In genomic region chr10:48772059-48772458, GRCh38 we compare ENCODE assay signal across 30 cellular contexts.
DNase-seq lines count a peak whose midpoint lies in the region; ATAC-seq, FAIRE-seq and TF ChIP-seq lines count a peak whose summit lies in the region.
"Had no signal": no experiment of that assay in that cellular context is flagged by ENCODE, and none has a peak within 500 bp of the region (broad histone marks: within the 10 kb centered on the region; RNA-seq: fewer than 3 reads in every experiment).

No MANE protein-coding gene starts in this region.

- no peak overlapping the region for H2AFZ ChIP-seq in H9 (ENCODE audit: low read length)
- H2AFZ ChIP-seq in H1 (ENCODE audit: low read length): no peak overlapping the region

- H3K23me2 ChIP-seq in H9 (ENCODE audit: insufficient read length, low read depth, low read length, poor library complexity, severe bottlenecking) (no peaks in the 10 kb centered on the region), H1 (ENCODE audit: low read depth, low read length) (no peaks in the 10 kb centered on the region)

- POLR2A ChIA-PET in H1 (lab: Charles Lee; ENCODE audit: partially characterized antibody): no interaction called here
- POLR2A ChIA-PET in HEK293T (lab: Yijun Ruan, JAX): no interaction called here

- H2BK12ac ChIP-seq in H9 (ENCODE audit: insufficient read length, low read depth, low read length) (no peak overlapping the region), H1 (ENCODE audit: low read depth, low read length) (peak overlapping the region; percentile 50; the same call in 1 of the 2 replicates)

- no peak overlapping the region for H3K9ac ChIP-seq in H9 (ENCODE audit: extremely low read depth, insufficient read length, low read length)
- no peak overlapping the region for H3K9ac ChIP-seq in H1 (replicated peaks in 1 of 4; ENCODE audit: extremely low read depth in 1 of 4, low read depth in 3 of 4, low read length in 3 of 4)
- H3K9ac ChIP-seq: BLaER1 had no signal

- H2BK15ac ChIP-seq in H9 (ENCODE audit: low read depth, low read length): no peak overlapping the region
- peak overlapping the region; percentile 98; the same call in 1 of the 2 replicates for H2BK15ac ChIP-seq in H1 (ENCODE audit: low read length)

- no CpG with 5 or more reads among the region's 10 CpGs for WGBS in H9 (ENCODE audit: extremely low coverage, insufficient read length, low lambda C conversion rate)
- WGBS in H1 (ENCODE audit: extremely low coverage in 1 of 2, insufficient coverage in 1 of 2, insufficient read length in 1 of 2, insufficient replicate concordance in 2 of 2, low coverage in 1 of 2, low lambda C conversion rate in 2 of 2, missing lambda C conversion rate in 1 of 2), 2 experiments: 85% methylated on average over 10 of the region's 10 CpGs; no CpG with 5 or more reads in 1 of the 2 experiments

- no peak for DNase-seq in CD14-positive monocyte (ENCODE audit: low spot score)
- no peak for DNase-seq in H9
- no peak for DNase-seq in H1 (ENCODE audit: low read depth in 1 of 2, low spot score in 2 of 2)
- no peak for DNase-seq in HEK293T (ENCODE audit: extremely low spot score)
- DNase-seq in kidney glomerular epithelial cell (lab: John Stamatoyannopoulos, UW): no peak
- DNase-seq: Caco-2; CD4-positive, alpha-beta T cell; DMS 273 treated with DMSO at 0.1 percent for 48 hours; DMS79; EL; GF-D8; KG1; MG63; NCI-H1048; NCI-H1417; NCI-H1694; NCI-H2029 treated with DMSO at 0.1 percent for 48 hours; NCI-H510A; NCI-H69; SHP77 had no signal

- H4K5ac ChIP-seq in H9 (ENCODE audit: insufficient read length, low read depth, low read length): no peak overlapping the region
- H4K5ac ChIP-seq in H1 (ENCODE audit: insufficient read length, low read depth, low read length): no peak overlapping the region

- TF ChIP-seq RAD21 in H1 (IDR thresholded peaks at IDR 0.05 in 1 of 2, conservative IDR thresholded peaks at IDR 0.05 in 1 of 2; ENCODE audit: low read depth in 2 of 2, low read length in 2 of 2): no peak

- H3K9me3 ChIP-seq in H9 (ENCODE audit: control insufficient read depth, low read depth, low read length): no peaks in the 10 kb centered on the region
- H3K9me3 ChIP-seq in H1 (ENCODE audit: insufficient read depth in 2 of 2, low read depth in 1 of 2, low read length in 1 of 2): no peaks in the 10 kb centered on the region
- no peaks in the 10 kb centered on the region for H3K9me3 ChIP-seq in neutrophil
- H3K9me3 ChIP-seq: BLaER1, Caco-2, MG63 had no signal

- H2BK20ac ChIP-seq in H9 (ENCODE audit: low read depth, low read length, poor library complexity, severe bottlenecking): no peak overlapping the region
- no peak overlapping the region for H2BK20ac ChIP-seq in H1 (ENCODE audit: low read length)

- H3K14ac ChIP-seq in H9 (ENCODE audit: insufficient read depth, low read length) (no peak overlapping the region), H1 (ENCODE audit: insufficient read length) (no peak overlapping the region)

- TF ChIP-seq CTCF in CD14-positive monocyte (IDR thresholded peaks at IDR 0.05) (no peak), H9 (conservative IDR thresholded peaks at IDR 0.05) (no peak), H1 (IDR thresholded peaks at IDR 0.05; ENCODE audit: control extremely low read depth in 1 of 3, insufficient read depth in 1 of 3, low read depth in 1 of 3, low read length in 3 of 3) (no peak), neutrophil (IDR thresholded peaks at IDR 0.05) (no peak)

- no peaks in the 10 kb centered on the region for H3K79me1 ChIP-seq in H9 (ENCODE audit: insufficient read depth, low read depth, low read length, poor library complexity, severe bottlenecking)
- H3K79me1 ChIP-seq in H1 (ENCODE audit: low read depth, low read length): no peaks in the 10 kb centered on the region

- no peaks in the 10 kb centered on the region for H3K36me3 ChIP-seq in H1 (ENCODE audit: control insufficient read depth in 2 of 4, insufficient read depth in 4 of 4, low read length in 3 of 4)
- peaks cover 62% of the 10 kb centered on the region for H3K36me3 ChIP-seq in neutrophil
- H3K36me3 ChIP-seq: MG63 had no signal

- H3K36me3 Mint-ChIP-seq in CD14-positive monocyte: peaks cover 72 to 81% of the 10 kb centered on the region in 2 donors
- no peaks in the 10 kb centered on the region for H3K36me3 Mint-ChIP-seq in H9 (ENCODE audit: insufficient read depth in 1 of 3, low read depth in 3 of 3)

- H3K23ac ChIP-seq in H9 (ENCODE audit: insufficient read length, low read depth, low read length) (no peak overlapping the region), H1 (ENCODE audit: insufficient read length) (no peak overlapping the region)

- H3K9me3 Mint-ChIP-seq in CD14-positive monocyte: no peaks in the 10 kb centered on the region
- no peaks in the 10 kb centered on the region; a peak in 1 of 5 replicates for H3K9me3 Mint-ChIP-seq in H9
- H3K9me3 Mint-ChIP-seq: CD4-positive, alpha-beta T cell had no signal

- no peaks in the 10 kb centered on the region for H3K79me2 ChIP-seq in H9 (ENCODE audit: insufficient read depth, low read length)
- H3K79me2 ChIP-seq in H1 (ENCODE audit: control insufficient read depth in 1 of 2, insufficient read depth in 2 of 2, low read length in 2 of 2): no peaks in the 10 kb centered on the region

- no peak for FAIRE-seq in H1 (lab: Jason Lieb, UNC)
- FAIRE-seq: A204.1, GM12891, H54, HTR-8/SVneo had no signal

- H3K18ac ChIP-seq in H9 (ENCODE audit: insufficient read length, low read depth, low read length): no peak overlapping the region
- no peak overlapping the region for H3K18ac ChIP-seq in H1 (ENCODE audit: extremely low read depth, low read length)

- H3K27me3 ChIP-seq in H9 (ENCODE audit: insufficient read depth, low read length) (no peaks in the 10 kb centered on the region), H1 (replicated peaks in 1 of 4; ENCODE audit: control insufficient read depth in 3 of 4, extremely low read depth in 1 of 4, insufficient read depth in 3 of 4, low read length in 3 of 4) (no peaks in the 10 kb centered on the region), neutrophil (no peaks in the 10 kb centered on the region)
- H3K27me3 ChIP-seq: BLaER1, MG63 had no signal

- no peak overlapping the region for H3K56ac ChIP-seq in H9 (ENCODE audit: insufficient read length, low read depth, low read length)
- no peak overlapping the region for H3K56ac ChIP-seq in H1 (replicated peaks; ENCODE audit: insufficient read length, low read depth, low read length)

- H3K4me1 Mint-ChIP-seq in CD14-positive monocyte (peaks cover 13% of the 10 kb centered on the region), H9 (peaks cover 20 to 23% of the 10 kb centered on the region in 2 experiments)

- H3K4ac ChIP-seq in H9 (ENCODE audit: low read depth, low read length) (no peak overlapping the region), H1 (replicated peaks; ENCODE audit: insufficient read length, low read depth, low read length) (no peak overlapping the region)

- H3K4me3 ChIP-seq in H1 (ENCODE audit: extremely low read depth in 1 of 4, insufficient read depth in 2 of 4, low read depth in 3 of 4, low read length in 4 of 4) (no peak overlapping the region), neutrophil (ENCODE audit: low read depth in 1 of 2, low read length in 1 of 2) (no peak overlapping the region)
- H3K4me3 ChIP-seq: BLaER1, MG63 had no signal

- H3K27ac Mint-ChIP-seq in CD14-positive monocyte: peak overlapping the region in 4 of 7 donors; percentile 10 to 67 (median 42)
- H3K27ac Mint-ChIP-seq in H9: peak overlapping the region in 2 of 3 experiments; percentile 34 to 50; a peak in 4 of 7 replicates
- H3K27ac Mint-ChIP-seq: CD4-positive, alpha-beta T cell had no signal

- H3K4me2 ChIP-seq in H9 (ENCODE audit: insufficient read depth, insufficient read length, low read length) (no peak overlapping the region), H1 (ENCODE audit: insufficient read depth in 1 of 2, low read depth in 2 of 2, low read length in 2 of 2) (no peak overlapping the region)
- H3K4me2 ChIP-seq: BLaER1 had no signal

- H3K27me3 Mint-ChIP-seq in CD14-positive monocyte (ENCODE audit: low read depth in 3 of 3) (peaks cover 0 to 5% (median 1%) of the 10 kb centered on the region in 3 donors), H9 (ENCODE audit: low read depth) (no peaks in the 10 kb centered on the region; the same call in 1 of the 2 replicates)
- H3K27me3 Mint-ChIP-seq: CD4-positive, alpha-beta T cell had no signal

- H2AK5ac ChIP-seq in H9 (ENCODE audit: insufficient read length, low read length): no peak overlapping the region
- 0 out of 2 replicates have a peak overlapping the region, but pooled peaks have one; percentile 95 for H2AK5ac ChIP-seq in H1 (ENCODE audit: low read depth, low read length)

- peaks cover 2% of the 10 kb centered on the region for H4K20me1 ChIP-seq in H9 (ENCODE audit: control insufficient read depth, insufficient read depth, insufficient read length)
- peaks cover 0 to 2% of the 10 kb centered on the region in 2 experiments for H4K20me1 ChIP-seq in H1 (replicated peaks in 1 of 2; ENCODE audit: control insufficient read depth in 1 of 2, insufficient read depth in 2 of 2, low read length in 2 of 2)
- H4K20me1 ChIP-seq: BLaER1 had no signal

- no peak overlapping the region for H3T11ph ChIP-seq in H9 (ENCODE audit: low read length)

- H4K91ac ChIP-seq in H9 (ENCODE audit: insufficient read length, low read depth, low read length): no peak overlapping the region
- H4K91ac ChIP-seq in H1 (replicated peaks; ENCODE audit: insufficient read length, low read length): no peak overlapping the region

- H3K4me1 ChIP-seq in H9 (ENCODE audit: insufficient read depth, low read length) (peaks cover 2% of the 10 kb centered on the region; the same call in 1 of the 2 replicates), H1 (replicated peaks in 1 of 4; ENCODE audit: control insufficient read depth in 3 of 4, insufficient read depth in 4 of 4, low read length in 3 of 4) (peaks cover 0 to 2% (median 0%) of the 10 kb centered on the region in 4 experiments; a peak in 3 of 7 replicates), neutrophil (ENCODE audit: control insufficient read depth in 1 of 2, insufficient read depth in 1 of 2, low read depth in 1 of 2, low read length in 1 of 2) (no peaks in the 10 kb centered on the region)
- H3K4me1 ChIP-seq: Caco-2 had no signal

- H3K27ac ChIP-seq in H9 (ENCODE audit: insufficient read length, low read depth, low read length) (no peak overlapping the region), H1 (ENCODE audit: low read depth, low read length) (no peak overlapping the region), neutrophil (peak overlapping the region; percentile 33)
- H3K27ac ChIP-seq: BLaER1, RWPE1 had no signal

- intact Hi-C loops in CD14-positive monocyte (cut with micrococcal nuclease): no loop called here

- H2BK5ac ChIP-seq in H9 (ENCODE audit: insufficient read length, low read length): no peak overlapping the region
- no peak overlapping the region for H2BK5ac ChIP-seq in H1 (ENCODE audit: low read depth, low read length)

- no peak for ATAC-seq in HG02938 (IDR thresholded peaks at IDR 0.05; ENCODE audit: unreplicated experiment)
- ATAC-seq in GM19395 (IDR thresholded peaks at IDR 0.05; ENCODE audit: unreplicated experiment): no peak
- ATAC-seq: Panc1 had no signal

- no peak for TF ChIP-seq EP300 in H1 (IDR thresholded peaks at IDR 0.05; ENCODE audit: borderline replicate concordance in 1 of 2, low read depth in 2 of 2, low read length in 2 of 2)

- H2BK120ac ChIP-seq in H9 (ENCODE audit: low read depth, low read length, poor library complexity, severe bottlenecking) (no peak overlapping the region), H1 (replicated peaks; ENCODE audit: low read depth, low read length) (no peak overlapping the region)

- no peak for TF ChIP-seq POLR2A in H1 (IDR thresholded peaks at IDR 0.05; ENCODE audit: control extremely low read depth in 1 of 2, low read depth in 2 of 2, low read length in 2 of 2)

- H4K8ac ChIP-seq in H9 (replicated peaks; ENCODE audit: insufficient read length, low read depth, low read length) (no peak overlapping the region), H1 (ENCODE audit: extremely low read depth, insufficient read depth, low read length) (no peak overlapping the region)

- no peak overlapping the region for H3K4me3 Mint-ChIP-seq in CD14-positive monocyte
- H3K4me3 Mint-ChIP-seq in H9: no peak overlapping the region; a peak in 1 of 5 replicates
- H3K4me3 Mint-ChIP-seq: CD4-positive, alpha-beta T cell had no signal

- CTCF ChIA-PET in H1 (lab: Charles Lee; ENCODE audit: partially characterized antibody) (interaction anchor here (0.7 to 1.2 kb wide), 2 partner anchors 17 to 523 kb away, joined by 3 read pairs; no protein-coding TSS in a partner anchor), HEK293T (lab: Yijun Ruan, JAX) (no interaction called here)
